1 cellular context compared by ENCODE assay signal in the genomic region with DNA sequence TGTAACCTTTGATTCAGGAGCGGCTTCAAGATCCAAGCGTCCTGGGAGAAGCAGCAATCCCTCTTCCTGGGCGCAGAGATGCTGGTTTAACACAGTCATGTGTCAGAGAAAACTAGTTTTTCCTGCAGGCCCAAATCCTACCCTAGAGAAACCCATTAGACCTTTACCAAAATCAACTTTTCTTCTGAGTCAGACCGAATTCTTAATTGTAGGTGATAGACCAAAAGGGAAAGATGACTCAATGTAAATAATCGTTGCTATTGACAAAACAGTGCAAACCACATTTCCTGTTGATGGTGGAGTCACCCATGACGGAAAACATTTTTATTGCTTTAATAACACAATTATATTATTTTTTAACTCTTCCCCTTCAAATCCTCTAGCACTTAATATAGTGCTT.
TF ChIP-seq lines count a peak whose summit lies in the region.

No MANE protein-coding gene starts in this region.

TF ChIP-seq in SK-N-SH, 30 proteins besides CTCF, POLR2A, EP300 and RAD21 (continued from another document):
- TF ChIP-seq MEF2A (IDR thresholded peaks at IDR 0.05; ENCODE audit: borderline replicate concordance, low read depth): no peak
